ENCODE assay signal across 20 cellular contexts in the genomic region with DNA sequence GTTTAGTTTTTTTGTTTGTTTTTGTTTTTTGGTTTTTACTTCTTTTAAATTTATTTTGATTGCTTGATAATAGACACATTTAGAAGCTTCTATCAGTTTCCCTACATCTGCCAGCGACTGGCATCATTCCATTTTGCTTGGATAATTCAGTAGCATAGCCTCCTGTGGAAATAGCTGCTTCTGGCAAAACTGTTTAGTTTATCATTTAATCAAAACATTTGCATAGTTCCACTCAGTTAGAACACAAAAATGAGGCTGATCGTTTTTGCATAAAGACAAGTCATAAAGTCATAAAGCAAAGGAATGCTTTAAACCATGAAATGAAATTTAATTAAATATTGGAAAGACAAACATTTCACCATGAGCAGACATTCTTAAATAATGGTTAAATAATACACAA.
DNase-seq lines count a peak whose midpoint lies in the region; ATAC-seq and FAIRE-seq lines count a peak whose summit lies in the region.
"Had no signal": no experiment of that assay in that cellular context is flagged by ENCODE, and none has a peak within 500 bp of the region (broad histone marks: within the 10 kb centered on the region; RNA-seq: fewer than 3 reads in every experiment).

No MANE protein-coding gene starts in this region.

- DNase-seq in EH (ENCODE audit: low read depth) = peak; percentile 28
- DNase-seq in NCI-H1048 (lab: John Stamatoyannopoulos, UW) = peak; percentile 66
- peak; percentile 25 for DNase-seq in NCI-H526 treated with DMSO at 0.1 percent for 48 hours (lab: John Stamatoyannopoulos, UW)
- no peak for DNase-seq in activated CD4-positive, alpha-beta T cell treated with anti-CD3 and anti-CD28 coated beads for 1 hour
- no peak for DNase-seq in activated naive CD4-positive, alpha-beta T cell treated with Interleukin-2 at 50 U/mL for 16 hours
- no peak for DNase-seq in RCC 7860 (ENCODE audit: low spot score)
- DNase-seq: AML-193; Caco-2; Calu3; CD4-positive, alpha-beta T cell; CD8-positive, alpha-beta T cell; DMS79 treated with DMSO at 0.1 percent for 48 hours; EL; GDM1 had no signal

- FAIRE-seq in endometrium (lab: Jason Lieb, UNC) (peak; percentile 55), RCC 7860 (lab: Jason Lieb, UNC) (no peak)
- FAIRE-seq: A549, D721Med, GM12878, GM19239 had no signal

- no peak for ATAC-seq in activated CD4-positive, CD25-positive, alpha-beta regulatory T cell treated with anti-CD3 and anti-CD28 coated beads, Interleukin-2, amount 50 U/mL, for 24 hours
- ATAC-seq: A549; CD8-positive, alpha-beta T cell; GM12878 had no signal

Comparison
In these comparisons a context has a peak if more than half of its experiments do, and no peak if none do; other contexts are left out.
1. DNase-seq: peak in EH (single experiment), NCI-H1048 (single experiment) and NCI-H526 treated with DMSO at 0.1 percent for 48 hours (single experiment); none in activated CD4-positive, alpha-beta T cell treated with anti-CD3 and anti-CD28 coated beads for 1 hour (single experiment), activated naive CD4-positive, alpha-beta T cell treated with Interleukin-2 at 50 U/mL for 16 hours (single experiment) and RCC 7860 (single experiment).